ENCODE assay signal across 8 cellular contexts in the genomic region with DNA sequence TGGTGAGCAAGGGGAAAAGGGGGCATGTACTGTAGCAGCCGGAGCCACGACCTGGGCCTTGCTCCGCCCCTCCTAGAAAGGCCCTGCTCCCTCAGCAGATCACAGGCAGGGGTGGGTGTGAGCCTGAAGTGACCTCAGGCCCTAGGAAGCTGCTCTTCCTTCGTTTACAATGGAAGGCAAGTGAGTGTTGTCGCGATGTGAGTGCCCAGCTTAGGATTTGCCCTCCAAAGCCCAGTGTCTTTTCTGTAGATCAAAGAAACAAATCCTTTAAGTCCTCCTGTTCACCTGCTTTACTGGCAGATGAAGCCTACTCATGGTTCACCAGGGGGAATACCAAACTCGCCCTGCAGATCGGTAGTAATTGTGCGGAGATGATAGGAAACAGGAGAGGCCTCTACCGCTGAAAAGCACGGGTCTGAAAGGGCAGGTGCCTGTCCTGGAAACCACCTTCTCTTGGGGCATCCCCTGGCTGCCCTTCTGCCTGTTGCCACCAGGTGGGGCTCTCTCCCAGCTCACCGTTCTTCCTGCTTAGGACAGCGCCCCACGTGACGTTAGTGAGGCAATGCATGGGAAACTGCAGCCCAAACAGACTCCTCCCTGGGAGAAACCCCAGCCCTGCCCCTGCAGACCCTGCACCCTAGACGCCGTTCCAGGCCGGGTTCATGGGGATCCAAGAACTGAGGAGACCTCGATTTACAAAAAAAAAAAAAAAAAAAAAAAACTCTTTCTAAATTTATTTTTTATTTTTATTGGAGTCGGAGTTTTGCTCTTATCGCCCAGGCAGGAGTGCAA. TPM values are rescaled to one million over a fixed set of nuclear protein-coding genes. Genes with fewer than 3 reads are reported as not detected.
A peak's percentile ranks its signal among the peaks of the same experiment; 100 is the strongest.
DNase-seq lines count a peak whose midpoint lies in the region; ATAC-seq and TF ChIP-seq lines count a peak whose summit lies in the region.

No MANE protein-coding gene starts in this region.

- H3K79me2 ChIP-seq in DND-41 (ENCODE audit: insufficient read depth, low read length) (no peaks in the 10 kb centered on the region), OCI-LY7 (ENCODE audit: insufficient read depth, low read depth, low read length) (no peaks in the 10 kb centered on the region)

- intact Hi-C loops in OCI-LY7 (cut with micrococcal nuclease; ENCODE audit: unreplicated experiment) = loop anchor here (1.0 kb wide), 2 partner anchors 36 to 60 kb away; no protein-coding TSS in a partner anchor

- peak; percentile 99 for TF ChIP-seq CTCF in DND-41 (IDR thresholded peaks at IDR 0.05; ENCODE audit: borderline replicate concordance, extremely low read depth, low read length, poor library complexity, severe bottlenecking)
- TF ChIP-seq CTCF in OCI-LY7 (conservative IDR thresholded peaks at IDR 0.05; ENCODE audit: low read length) = peak; percentile 100
- peak; percentile 100 for TF ChIP-seq CTCF in epithelial cell of esophagus (IDR thresholded peaks at IDR 0.05; ENCODE audit: insufficient read depth, low read depth, low read length, missing control alignments)

- H3K9me2 ChIP-seq in OCI-LY7 (ENCODE audit: insufficient read depth, low read length) = no peaks in the 10 kb centered on the region

- CTCF ChIA-PET in OCI-LY7 (lab: Charles Lee; ENCODE audit: unreplicated experiment) = no interaction called here

- H3K4me1 ChIP-seq in DND-41 (ENCODE audit: insufficient read depth, low read length) (peaks cover 10% of the 10 kb centered on the region; the same call in 1 of the 2 replicates), OCI-LY7 (ENCODE audit: insufficient read depth, low read length, poor library complexity, severe bottlenecking) (peaks cover 5% of the 10 kb centered on the region)

- peak overlapping the region; percentile 60 for H2AFZ ChIP-seq in DND-41 (ENCODE audit: low read depth, low read length)
- no peak overlapping the region for H2AFZ ChIP-seq in OCI-LY7 (ENCODE audit: low read length)

- H3K27me3 ChIP-seq in DND-41 (ENCODE audit: insufficient read depth, low read length, poor library complexity) = no peaks in the 10 kb centered on the region

- H3K36me3 ChIP-seq in DND-41 (ENCODE audit: insufficient read depth, low read length) = peaks cover 24% of the 10 kb centered on the region; the same call in 1 of the 2 replicates
- no peaks in the 10 kb centered on the region for H3K36me3 ChIP-seq in OCI-LY7 (ENCODE audit: insufficient read depth, low read length)

- POLR2A ChIA-PET in OCI-LY7 (lab: Charles Lee) = no interaction called here

- peak overlapping the region; percentile 36; the same call in 1 of the 2 replicates for H3K4me2 ChIP-seq in DND-41 (ENCODE audit: insufficient read depth, low read length)
- peak overlapping the region; percentile 10; the same call in 1 of the 2 replicates for H3K4me2 ChIP-seq in OCI-LY7 (ENCODE audit: low read length)

- in situ Hi-C loops in KBM-7 (cut with MboI; ENCODE audit: low pct_unique_long_range_greater_than_20kb, low sequenced_read_pairs) = no loop called here

- H3K9me3 ChIP-seq in DND-41 (ENCODE audit: insufficient read depth, low read length, severe bottlenecking) (no peaks in the 10 kb centered on the region), OCI-LY7 (ENCODE audit: low read length) (no peaks in the 10 kb centered on the region)

- peak; percentile 90 for DNase-seq in DND-41
- DNase-seq in KBM-7 = peak; percentile 92
- DNase-seq in OCI-LY7 (ENCODE audit: low spot score) = peak; percentile 96
- peak; percentile 85 for DNase-seq in activated T-cell treated with anti-CD3 and anti-CD28 coated beads for 1 hour (ENCODE audit: low read depth)
- peak; percentile 94 for DNase-seq in epithelial cell of esophagus (ENCODE audit: low read depth)
- peak; percentile 92 for DNase-seq in myocyte (ENCODE audit: low read depth)
- DNase-seq in stimulated activated CD8-positive, alpha-beta memory T cell treated with anti-CD3 and anti-CD28 coated beads, Interleukin-7, amount 100 ng/mL, for 48 hours (ENCODE audit: extremely low read depth in 1 of 2, low read depth in 1 of 2) = peak; percentile 78 to 89

- H3K27ac ChIP-seq in DND-41 (ENCODE audit: low read length) (peak overlapping the region; percentile 12; the same call in 1 of the 2 replicates), OCI-LY7 (ENCODE audit: low read depth, low read length, poor library complexity, severe bottlenecking) (no peak overlapping the region)

- H3K4me3 ChIP-seq in DND-41 (ENCODE audit: low read depth in 1 of 2, low read length in 2 of 2) (no peak overlapping the region), OCI-LY7 (ENCODE audit: low read depth, low read length, poor library complexity, severe bottlenecking) (no peak overlapping the region), epithelial cell of esophagus (ENCODE audit: low read length) (no peak overlapping the region)

- H3K9ac ChIP-seq in DND-41 (ENCODE audit: low read depth, low read length) = peak overlapping the region; percentile 18; the same call in 1 of the 2 replicates

- BruUV-seq in OCI-LY7 (replicated peaks; lab: Mats Ljungman, UMichigan) = no TSS peak

- ATAC-seq in DND-41 (ENCODE audit: insufficient read depth, low read depth) = peak; percentile 94
- ATAC-seq in GM21737 (IDR thresholded peaks at IDR 0.05; ENCODE audit: unreplicated experiment) = peak; percentile 85

- H4K20me1 ChIP-seq in DND-41 (ENCODE audit: insufficient read depth, low read length) (no peaks in the 10 kb centered on the region), OCI-LY7 (ENCODE audit: insufficient read depth, low read length) (no peaks in the 10 kb centered on the region)

RNA-seq across cellular contexts. Expression of a gene that starts 34.9 kb away (rescaled TPM):
- 19.8 and 22.1 TPM in 2 replicates for total RNA-seq in OCI-LY7 (2014; rRNA removed; shearing (Covaris generic))
- total RNA-seq in OCI-LY7 (2022) (43.6 and 55.2 TPM in 2 replicates), myocyte (37.6 and 49.9 TPM in 2 replicates)
- 55.3 TPM for polyA plus RNA-seq in myocyte (2012)

RNA-seq across cellular contexts. Expression of a gene that starts 45.9 kb away (rescaled TPM):
- total RNA-seq in OCI-LY7 (2014; rRNA removed; shearing (Covaris generic)) = 69.2 and 77.7 TPM in 2 replicates
- total RNA-seq in OCI-LY7 (2022) (81.8 and 88.1 TPM in 2 replicates), myocyte (143 and 146 TPM in 2 replicates)
- polyA plus RNA-seq in myocyte (2012) = 199 TPM

RNA-seq across cellular contexts. Expression of a gene that starts 55.4 kb away (rescaled TPM):
- 0.23 and 0.60 TPM in 2 replicates for total RNA-seq in OCI-LY7 (2014; rRNA removed; shearing (Covaris generic))
- 2.7 and 3.5 TPM in 2 replicates for total RNA-seq in OCI-LY7 (2022)
- total RNA-seq in myocyte = 1.3 and 1.9 TPM in 2 replicates
- 2.4 TPM for polyA plus RNA-seq in myocyte (2012)
